Comparison of ENCODE assay signal across 9 cellular contexts in the genomic region with DNA sequence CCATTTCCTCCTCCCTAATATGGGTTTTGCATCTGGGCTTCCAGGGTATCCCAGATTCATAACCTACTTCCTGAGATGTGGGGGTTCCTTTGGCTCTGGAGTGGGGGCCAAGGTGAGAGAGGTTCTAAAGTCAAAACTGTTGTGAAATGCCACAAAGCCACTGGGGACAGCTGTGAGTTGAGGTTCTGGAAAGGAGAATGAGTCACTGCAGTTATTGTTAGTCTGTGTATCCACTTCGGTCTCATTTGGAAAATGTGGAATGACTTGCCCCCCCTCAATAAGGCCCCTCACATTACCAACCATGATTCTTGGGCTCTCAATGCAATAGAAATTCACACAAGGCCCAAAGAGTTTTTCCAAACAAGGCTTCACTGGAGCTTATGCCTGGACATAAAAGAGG. TPM values are rescaled to one million over a fixed set of nuclear protein-coding genes. Genes with fewer than 3 reads are reported as not detected.
DNase-seq lines count a peak whose midpoint lies in the region; ATAC-seq and TF ChIP-seq lines count a peak whose summit lies in the region.
"Had no signal": no experiment of that assay in that cellular context is flagged by ENCODE, and none has a peak within 500 bp of the region (broad histone marks: within the 10 kb centered on the region; RNA-seq: fewer than 3 reads in every experiment).

No MANE protein-coding gene starts in this region.

- no peaks in the 10 kb centered on the region for H3K27me3 ChIP-seq in tibial nerve

- H3K4me1 ChIP-seq in tibial nerve = peaks cover 0 to 65% (median 45%) of the 10 kb centered on the region in 4 donors

- no peak for TF ChIP-seq EP300 in tibial nerve (IDR thresholded peaks at IDR 0.05)

- H3K9me3 ChIP-seq in tibial nerve = no peaks in the 10 kb centered on the region

- H3K36me3 ChIP-seq in tibial nerve = no peaks in the 10 kb centered on the region

- peak; percentile 27 for TF ChIP-seq CTCF in cardiac fibroblast (IDR thresholded peaks at IDR 0.05; ENCODE audit: low read depth, low read length)
- TF ChIP-seq CTCF in tibial nerve (IDR thresholded peaks at IDR 0.05) = no peak

- no peak for TF ChIP-seq POLR2A in tibial nerve (IDR thresholded peaks at IDR 0.05)

- ATAC-seq in HG03432 (IDR thresholded peaks at IDR 0.05; ENCODE audit: unreplicated experiment) = no peak

- peak overlapping the region in 3 of 4 donors; percentile 80 to 94 (median 90) for H3K27ac ChIP-seq in tibial nerve

- H3K4me3 ChIP-seq in cardiac fibroblast (replicated peaks in 1 of 2; ENCODE audit: low read depth in 2 of 2, low read length in 2 of 2) (no peak overlapping the region), tibial nerve (no peak overlapping the region)

- 30 to 35% methylated on average over 1 of the region's 1 CpG for WGBS in tibial nerve, 2 donors

- DNase-seq in SIG-M5 treated with dmso at 0.1 percent for 504 hours (lab: John Stamatoyannopoulos, UW; ENCODE audit: unreplicated experiment) = peak; percentile 12
- no peak for DNase-seq in SIG-M5 (lab: John Stamatoyannopoulos, UW)
- DNase-seq in cardiac fibroblast (ENCODE audit: low read depth in 2 of 2) = peak; percentile 42 to 72
- DNase-seq in lung microvascular endothelial cell (ENCODE audit: low read depth in 2 of 2) = peak; percentile 50 to 71
- no peak for DNase-seq in tibial nerve (ENCODE audit: low spot score in 2 of 2)
- DNase-seq in activated T-cell treated with anti-CD3 and anti-CD28 coated beads, Interleukin-2, amount 50 U/mL, for 48 hours = no peak
- no peak for DNase-seq in T-helper 9 cell
- DNase-seq: NCI-H1436 treated with DMSO at 0.1 percent for 48 hours had no signal

RNA-seq across cellular contexts. Expression of a gene that starts 51.1 kb away (rescaled TPM):
- total RNA-seq in lung microvascular endothelial cell (2.4 and 2.6 TPM in 2 replicates), tibial nerve (10 to 100 TPM; 13.8 to 33.4 (median 22.4) TPM)

Comparison
In these comparisons a context has a peak if more than half of its experiments do, and no peak if none do; other contexts are left out.
1. DNase-seq: peak in SIG-M5 treated with dmso at 0.1 percent for 504 hours (single experiment), cardiac fibroblast (2 of 2) and lung microvascular endothelial cell (2 of 2); none in SIG-M5 (single experiment), tibial nerve (0 of 2), activated T-cell treated with anti-CD3 and anti-CD28 coated beads, Interleukin-2, amount 50 U/mL, for 48 hours (0 of 2) and T-helper 9 cell (single experiment).